Comparison of ENCODE assay signal across 8 cellular contexts in genomic region chr1:26810105-26810504, GRCh38. TPM values are rescaled to one million over a fixed set of nuclear protein-coding genes. Genes with fewer than 3 reads are reported as not detected.
DNase-seq lines count a peak whose midpoint lies in the region; ATAC-seq and TF ChIP-seq lines count a peak whose summit lies in the region.
"Not testable (repeated sequence)": the region's sequence is repeated elsewhere in the genome, so short reads cannot be mapped to it uniquely, and the experiment has no call there.

No MANE protein-coding gene starts in this region.

- not testable (repeated sequence) for TF ChIP-seq POLR2A in IMR-90 (IDR thresholded peaks at IDR 0.05; ENCODE audit: low read depth, low read length)

- not testable (repeated sequence) for H3K4me1 ChIP-seq in IMR-90 (ENCODE audit: control insufficient read depth, insufficient read depth, low read length); ascending aorta

- H4K5ac ChIP-seq in IMR-90 (ENCODE audit: low read depth, low read length) = not testable (repeated sequence)

- peak; percentile 77 for ATAC-seq in IMR-90 (ENCODE audit: low read depth)
- peak; percentile 76 for ATAC-seq in stimulated activated naive CD8-positive, alpha-beta T cell treated with anti-CD3 and anti-CD28 coated beads, Interleukin-15, Interleukin-2, amounts not matched to agents 100 U/mL and 50 U/mL, for 24 hours

- not testable (repeated sequence) for H3K4me3 ChIP-seq in IMR-90 (ENCODE audit: insufficient read depth, low read depth, low read length); WI38 (ENCODE audit: low read depth, low read length); ascending aorta; neural cell (ENCODE audit: low read length)

- TF ChIP-seq CTCF in IMR-90 (conservative IDR thresholded peaks at IDR 0.05; ENCODE audit: low read depth, low read length) = peak; percentile 74
- peak; percentile 87 for TF ChIP-seq CTCF in WI38 (IDR thresholded peaks at IDR 0.05; ENCODE audit: low read depth, low read length)
- peak; percentile 62 to 78 (median 67) for TF ChIP-seq CTCF in ascending aorta (IDR thresholded peaks at IDR 0.05)
- peak; percentile 40 for TF ChIP-seq CTCF in neural cell (IDR thresholded peaks at IDR 0.05; ENCODE audit: poor library complexity, severe bottlenecking)

- not testable (repeated sequence) for H3K14ac ChIP-seq in IMR-90 (replicated peaks; ENCODE audit: low read depth, low read length)

- H3K27me3 ChIP-seq in IMR-90 (ENCODE audit: control insufficient read depth, insufficient read depth, low read length); ascending aorta; neural cell (ENCODE audit: insufficient read depth, low read depth, low read length): not testable (repeated sequence)

- H3K4ac ChIP-seq in IMR-90 (ENCODE audit: low read depth, low read length) = not testable (repeated sequence)

- not testable (repeated sequence) for H2BK120ac ChIP-seq in IMR-90 (ENCODE audit: low read depth, low read length)

- not testable (repeated sequence) for H3K9me2 ChIP-seq in neural cell (ENCODE audit: insufficient read depth, low read length)

- peak; percentile 55 for TF ChIP-seq RAD21 in IMR-90 (IDR thresholded peaks at IDR 0.05; ENCODE audit: low read length)
- TF ChIP-seq RAD21 in neural cell (conservative IDR thresholded peaks at IDR 0.05) = not testable (repeated sequence)

- H4K8ac ChIP-seq in IMR-90 (ENCODE audit: low read depth in 2 of 2, low read length in 2 of 2) = not testable (repeated sequence)

- H2AK9ac ChIP-seq in IMR-90 (replicated peaks; ENCODE audit: low read depth, low read length, poor library complexity) = not testable (repeated sequence)

- not testable (repeated sequence) for H4K20me1 ChIP-seq in IMR-90 (ENCODE audit: insufficient read depth, low read length); neural cell (ENCODE audit: insufficient read depth)

- not testable (repeated sequence) for H2AFZ ChIP-seq in IMR-90 (replicated peaks; ENCODE audit: low read length, poor library complexity); neural cell (ENCODE audit: low read depth, low read length)

- not testable (repeated sequence) for H3K9me3 ChIP-seq in IMR-90 (ENCODE audit: control insufficient read depth, insufficient read depth, low read length); ascending aorta; neural cell (ENCODE audit: low read length)

- not testable (repeated sequence) for H2BK20ac ChIP-seq in IMR-90 (ENCODE audit: low read depth, low read length)

- H3K56ac ChIP-seq in IMR-90 (ENCODE audit: extremely low read depth, insufficient read depth, low read length) = not testable (repeated sequence)

- dilution Hi-C loops in IMR-90 (cut with HindIII; ENCODE audit: low sequenced_read_pairs, unreplicated experiment) = not testable (repeated sequence)

- H4K91ac ChIP-seq in IMR-90 (ENCODE audit: insufficient read depth, low read depth, low read length) = not testable (repeated sequence)

- not testable (repeated sequence) for H3K9ac ChIP-seq in IMR-90 (ENCODE audit: low read depth, low read length); neural cell (ENCODE audit: low read length)

- not testable (repeated sequence) for TF ChIP-seq EP300 in neural cell (conservative IDR thresholded peaks at IDR 0.05; ENCODE audit: poor library complexity, severe bottlenecking)

- H3F3A ChIP-seq in neural cell (ENCODE audit: insufficient read depth, low read length, poor library complexity, severe bottlenecking) = not testable (repeated sequence)

- intact Hi-C loops in IMR-90 (cut with micrococcal nuclease) = not testable (repeated sequence)
- intact Hi-C loops in ascending aorta (cut with DNase I) = loop anchor here (2.0 kb wide), 1 partner anchor 69 kb away; no protein-coding TSS in a partner anchor

- not testable (repeated sequence) for H3K4me2 ChIP-seq in IMR-90 (ENCODE audit: low read depth, low read length); neural cell (ENCODE audit: low read length)

- in situ Hi-C loops in IMR-90 (cut with MboI; ENCODE audit: low sequenced_read_pairs) = not testable (repeated sequence)

- BruUV-seq in IMR-90 (replicated peaks; lab: Mats Ljungman, UMichigan) = not testable (repeated sequence)

- WGBS in IMR-90 (ENCODE audit: extremely low coverage in 2 of 2, insufficient read length in 1 of 2), 2 experiments = no CpG with 5 or more reads among the region's 11 CpGs

- H3K18ac ChIP-seq in IMR-90 (ENCODE audit: low read depth, low read length) = not testable (repeated sequence)

- H3K27ac ChIP-seq in IMR-90 (ENCODE audit: insufficient read depth, low read length); ascending aorta; neural cell (ENCODE audit: low read length): not testable (repeated sequence)

- POLR2A ChIA-PET in IMR-90 (lab: Charles Lee; ENCODE audit: unreplicated experiment) = not testable (repeated sequence)

- not testable (repeated sequence) for H2BK15ac ChIP-seq in IMR-90 (ENCODE audit: low read depth, low read length)

- not testable (repeated sequence) for H3K23ac ChIP-seq in IMR-90 (ENCODE audit: low read depth, low read length)

- CTCF ChIA-PET in IMR-90 (lab: Yijun Ruan, JAX) = interaction anchor here (0.6 to 1.4 kb wide), 10 partner anchors 11 to 410 kb away, joined by 3 to 8 read pairs (median 4); no protein-coding TSS in a partner anchor

- H3K9me1 ChIP-seq in IMR-90 (ENCODE audit: insufficient read depth, low read length) = not testable (repeated sequence)

- H3K79me1 ChIP-seq in IMR-90 (ENCODE audit: low read depth in 1 of 2, low read length in 2 of 2) = not testable (repeated sequence)

- not testable (repeated sequence) for H3K36me3 ChIP-seq in IMR-90 (ENCODE audit: control insufficient read depth, insufficient read depth, low read length); ascending aorta; neural cell (ENCODE audit: insufficient read depth, low read length)

- DNase-seq in DMS114 treated with DMSO at 0.1 percent for 48 hours (lab: John Stamatoyannopoulos, UW; ENCODE audit: unreplicated experiment) = peak; percentile 57
- DNase-seq in IMR-90 = peak; percentile 53
- peak; percentile 88 for DNase-seq in NCI-H82 (lab: John Stamatoyannopoulos, UW)
- DNase-seq in ascending aorta (ENCODE audit: low spot score in 2 of 2) = peak in 1 of 2 donors; percentile 80
- peak; percentile 60 for DNase-seq in glomerular visceral epithelial cell (ENCODE audit: extremely low spot score)
- DNase-seq in stimulated activated naive CD8-positive, alpha-beta T cell treated with anti-CD3 and anti-CD28 coated beads, Interleukin-15, Interleukin-2, amounts not matched to agents 100 U/mL and 50 U/mL, for 24 hours = peak; percentile 80

- H3K79me2 ChIP-seq in neural cell (replicated peaks; ENCODE audit: insufficient read depth, low read length) = not testable (repeated sequence)

- H2AK5ac ChIP-seq in IMR-90 (ENCODE audit: low read depth, low read length) = not testable (repeated sequence)

- not testable (repeated sequence) for H2BK5ac ChIP-seq in IMR-90 (ENCODE audit: low read depth, low read length, poor library complexity, severe bottlenecking)

TF ChIP-seq in IMR-90, 13 proteins besides CTCF, POLR2A, EP300 and RAD21:
- TF ChIP-seq MAFK (IDR thresholded peaks at IDR 0.05; ENCODE audit: low read depth, low read length) = 0 out of 2 replicates have a peak, but pooled peaks have one; percentile 17
- 0 out of 2 replicates have a peak, but pooled peaks have one; percentile 20 for TF ChIP-seq BHLHE40 (IDR thresholded peaks at IDR 0.05; ENCODE audit: low read depth, low read length)
- peak; percentile 64 for TF ChIP-seq SMC3 (IDR thresholded peaks at IDR 0.05; ENCODE audit: low read depth, low read length)

RNA-seq across cellular contexts. Expression of gene ZDHHC18, which starts 16.4 kb away (rescaled TPM):
- total RNA-seq in IMR-90 (2012; rRNA removed) = 9.4 and 12.5 TPM in 2 replicates
- polyA plus RNA-seq in IMR-90 (2012; rRNA removed) = 37.0 and 38.4 TPM in 2 replicates
- 16.2 and 37.8 TPM in 2 replicates for polyA plus RNA-seq in IMR-90 (2012; cell fraction: cytosol; rRNA removed)
- polyA plus RNA-seq in IMR-90 (2012; cell fraction: nucleus; rRNA removed; ENCODE audit: low replicate concordance) = 40.6 and 50.7 TPM in 2 replicates
- 36.0 TPM for total RNA-seq in ascending aorta
- 23.7 and 27.3 TPM in 2 replicates for polyA plus RNA-seq in neural cell
- polyA minus RNA-seq in neural cell = 18.2 and 21.2 TPM in 2 replicates

RNA-seq across cellular contexts. Expression of gene PIGV, which starts 22.4 kb away (rescaled TPM):
- total RNA-seq in IMR-90 (2012; rRNA removed) (8.6 and 10.6 TPM in 2 replicates), ascending aorta (8.8 TPM)
- polyA plus RNA-seq in IMR-90 (2012; rRNA removed) (6.9 and 7.2 TPM in 2 replicates), neural cell (4.7 and 5.9 TPM in 2 replicates)
- 7.4 and 11.3 TPM in 2 replicates for polyA plus RNA-seq in IMR-90 (2012; cell fraction: cytosol; rRNA removed)
- 10.5 and 15.8 TPM in 2 replicates for polyA plus RNA-seq in IMR-90 (2012; cell fraction: nucleus; rRNA removed; ENCODE audit: low replicate concordance)
- polyA minus RNA-seq in neural cell = 7.1 and 7.2 TPM in 2 replicates

RNA-seq across cellular contexts. Expression of gene SFN, which starts 52.8 kb away (rescaled TPM):
- total RNA-seq in IMR-90 (2012; rRNA removed) (0.18 TPM in 1 of 2 replicates, not detected in the other), ascending aorta (17.8 TPM)
- polyA plus RNA-seq in IMR-90 (2012; rRNA removed) (0.17 and 0.34 TPM in 2 replicates), neural cell (0.25 TPM in 1 of 2 replicates, not detected in the other)
- 0.13 TPM in 1 of 2 replicates, not detected in the other for polyA plus RNA-seq in IMR-90 (2012; cell fraction: cytosol; rRNA removed)
- 0.58 and 0.98 TPM in 2 replicates for polyA plus RNA-seq in IMR-90 (2012; cell fraction: nucleus; rRNA removed; ENCODE audit: low replicate concordance)
- polyA minus RNA-seq in neural cell = 0.73 TPM in 1 of 2 replicates, not detected in the other

Comparison
In these comparisons a context has a peak if more than half of its experiments do, and no peak if none do; other contexts are left out.
1. RNA of gene SFN, which starts 52.8 kb away (total RNA-seq): 17.8 TPM in ascending aorta (single experiment); 0.18 TPM in IMR-90; every median in the first group is over 10 times any median in the second.
2. Peak in every context shown above with its lines, with median percentiles within 50 percentile points of each other: CTCF ChIP-seq.